ENCODE assay signal across 28 cellular contexts in the genomic region with DNA sequence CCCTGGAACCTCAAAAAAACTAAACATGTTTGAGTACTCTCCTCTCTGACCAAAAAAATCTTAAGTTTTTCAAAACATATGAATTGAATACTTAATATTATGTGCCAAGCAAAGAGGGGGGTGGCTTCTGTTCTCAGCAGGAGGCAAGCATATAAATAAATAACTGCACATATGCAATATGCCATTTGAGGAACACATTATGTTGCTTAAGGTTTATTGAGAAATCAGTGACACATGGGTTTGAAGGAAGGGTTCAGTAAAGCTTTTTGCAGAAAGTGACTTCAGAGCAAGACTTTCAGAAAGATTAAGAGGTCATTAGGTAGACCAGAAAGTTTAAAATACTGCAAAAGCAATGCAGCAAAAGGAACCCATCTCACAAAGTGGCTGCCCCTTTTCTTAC.
DNase-seq lines count a peak whose midpoint lies in the region; ATAC-seq and TF ChIP-seq lines count a peak whose summit lies in the region.
"Had no signal": no experiment of that assay in that cellular context is flagged by ENCODE, and none has a peak within 500 bp of the region (broad histone marks: within the 10 kb centered on the region; RNA-seq: fewer than 3 reads in every experiment).

No MANE protein-coding gene starts in this region.

- H2AK5ac ChIP-seq in mesenchymal stem cell (ENCODE audit: low read length, severe bottlenecking), result no peak overlapping the region

- no peak overlapping the region for H3K4me2 ChIP-seq in mesenchymal stem cell (ENCODE audit: low read length, poor library complexity, severe bottlenecking)
- H3K4me2 ChIP-seq: SK-N-SH had no signal

- no peaks in the 10 kb centered on the region for H3K27me3 ChIP-seq in HL-60 (ENCODE audit: insufficient read depth, poor library complexity, severe bottlenecking)
- H3K27me3 ChIP-seq in mesenchymal stem cell (ENCODE audit: control insufficient read depth in 1 of 2, insufficient read depth in 1 of 2, low read length in 2 of 2), result no peaks in the 10 kb centered on the region
- no peaks in the 10 kb centered on the region for H3K27me3 ChIP-seq in stomach

- H3K36me3 ChIP-seq in mesenchymal stem cell (ENCODE audit: control insufficient read depth in 1 of 2, insufficient read depth in 2 of 2, low read depth in 1 of 2, low read length in 2 of 2) (no peaks in the 10 kb centered on the region), stomach (no peaks in the 10 kb centered on the region)

- no peak overlapping the region for H3K14ac ChIP-seq in mesenchymal stem cell (ENCODE audit: low read length in 2 of 2)

- no peak overlapping the region for H3K23ac ChIP-seq in mesenchymal stem cell (ENCODE audit: low read length in 2 of 2)

- H2BK12ac ChIP-seq in mesenchymal stem cell (ENCODE audit: low read length in 2 of 2), result no peak overlapping the region

- no peak overlapping the region for H3K4ac ChIP-seq in mesenchymal stem cell (ENCODE audit: low read depth in 1 of 2, low read length in 2 of 2)

- TF ChIP-seq POLR2A in NB4 (IDR thresholded peaks at IDR 0.05; ENCODE audit: extremely low read depth, insufficient read length) (no peak), stomach (IDR thresholded peaks at IDR 0.05) (no peak), GM18505 (IDR thresholded peaks at IDR 0.05; ENCODE audit: borderline replicate concordance, extremely low read depth, insufficient read depth, insufficient read length) (no peak)

- H3K9me3 ChIP-seq in mesenchymal stem cell (ENCODE audit: control insufficient read depth, low read length), result peaks cover 12% of the 10 kb centered on the region
- H3K9me3 ChIP-seq in stomach, result no peaks in the 10 kb centered on the region
- H3K9me3 ChIP-seq: SK-N-SH had no signal

- H3K27ac ChIP-seq in HL-60 (replicated peaks) (no peak overlapping the region), mesenchymal stem cell (ENCODE audit: low read length, poor library complexity, severe bottlenecking) (no peak overlapping the region), stomach (no peak overlapping the region)
- H3K27ac ChIP-seq: GM23248, RWPE1 had no signal

- no peak overlapping the region for H2BK120ac ChIP-seq in mesenchymal stem cell (ENCODE audit: low read depth, low read length)

- no peak overlapping the region for H2BK15ac ChIP-seq in mesenchymal stem cell (ENCODE audit: low read depth, poor library complexity, severe bottlenecking)

- DNase-seq in HL-60 (ENCODE audit: low read depth in 1 of 2, low spot score in 1 of 2) (peak; percentile 2 to 22), NB4 (ENCODE audit: low read depth) (peak; percentile 37), SIG-M5 (lab: John Stamatoyannopoulos, UW) (peak; percentile 12), mesenchymal stem cell (peak; percentile 2), stomach (no peak)
- DNase-seq: 8988T; ACHN; CD4-positive, CD25-positive, alpha-beta regulatory T cell; DMS153; DND-41; GM23248; H9; HFFc6; Karpas-422; NCI-H1048; NCI-H1417 treated with DMSO at 0.1 percent for 48 hours; NCI-H187; NCI-H2081 treated with DMSO at 0.1 percent for 48 hours; NCI-H2171; NCI-H226; NCI-H510A; NCI-H69; SHP77 treated with DMSO at 0.1 percent for 48 hours; SK-N-SH; T-helper 2 cell had no signal

- H2AFZ ChIP-seq in mesenchymal stem cell (ENCODE audit: low read depth, low read length), result no peak overlapping the region
- H2AFZ ChIP-seq: GM23248 had no signal

- H3K4me3 ChIP-seq in HL-60 (replicated peaks; ENCODE audit: insufficient read depth, low read length) (no peak overlapping the region), NB4 (ENCODE audit: low read depth, low read length) (no peak overlapping the region), mesenchymal stem cell (ENCODE audit: insufficient read depth in 1 of 2, low read depth in 1 of 2, low read length in 2 of 2) (no peak overlapping the region), stomach (no peak overlapping the region)
- H3K4me3 ChIP-seq: GM23248 had no signal

- intact Hi-C loops in stomach (cut with DNase I; ENCODE audit: low total_unique reads), result no loop called here

- no peak for TF ChIP-seq EP300 in stomach (IDR thresholded peaks at IDR 0.05)

- H4K91ac ChIP-seq in mesenchymal stem cell (ENCODE audit: low read length), result no peak overlapping the region

- ATAC-seq in GM18498 (IDR thresholded peaks at IDR 0.05; ENCODE audit: unreplicated experiment) (no peak), GM18505 (IDR thresholded peaks at IDR 0.05; ENCODE audit: unreplicated experiment) (no peak)

- no peak for TF ChIP-seq CTCF in HL-60 (IDR thresholded peaks at IDR 0.05; ENCODE audit: insufficient read depth, low read length)
- TF ChIP-seq CTCF in NB4 (IDR thresholded peaks at IDR 0.05; ENCODE audit: low read depth, low read length), result no peak
- no peak for TF ChIP-seq CTCF in stomach (IDR thresholded peaks at IDR 0.05)

- no peak overlapping the region for H3K9ac ChIP-seq in mesenchymal stem cell (ENCODE audit: low read length)
- H3K9ac ChIP-seq: GM23248, SK-N-SH had no signal

- no peaks in the 10 kb centered on the region for H3K4me1 ChIP-seq in mesenchymal stem cell (ENCODE audit: control insufficient read depth, insufficient read depth, low read depth, low read length)
- H3K4me1 ChIP-seq in stomach, result no peaks in the 10 kb centered on the region

- no peak overlapping the region for H2BK5ac ChIP-seq in mesenchymal stem cell (ENCODE audit: low read depth, low read length, poor library complexity, severe bottlenecking)

- H4K8ac ChIP-seq in mesenchymal stem cell (ENCODE audit: low read length), result no peak overlapping the region

- no peak overlapping the region for H3K18ac ChIP-seq in mesenchymal stem cell (ENCODE audit: low read depth in 1 of 2, low read length in 2 of 2)

- no peaks in the 10 kb centered on the region for H3K79me1 ChIP-seq in mesenchymal stem cell (replicated peaks; ENCODE audit: low read length, poor library complexity, severe bottlenecking)
